26 cellular contexts compared by ENCODE assay signal in genomic region chrX:7062276-7062675, GRCh38.
DNase-seq lines count a peak whose midpoint lies in the region; ATAC-seq lines count a peak whose summit lies in the region.
"Had no signal": no experiment of that assay in that cellular context is flagged by ENCODE, and none has a peak within 500 bp of the region (broad histone marks: within the 10 kb centered on the region; RNA-seq: fewer than 3 reads in every experiment).

No MANE protein-coding gene starts in this region.

- H3K4me1 ChIP-seq in CD8-positive, alpha-beta memory T cell (ENCODE audit: insufficient read depth, low read length): peaks cover 6% of the 10 kb centered on the region
- H3K4me1 ChIP-seq: adrenal gland, SJCRH30, uterus had no signal

- no peaks in the 10 kb centered on the region for H3K9me3 ChIP-seq in CD8-positive, alpha-beta memory T cell (ENCODE audit: low read length)
- H3K9me3 ChIP-seq: adrenal gland, SJCRH30, uterus had no signal

- no peak overlapping the region for H3K4me3 Mint-ChIP-seq in naive thymus-derived CD8-positive, alpha-beta T cell
- H3K4me3 Mint-ChIP-seq in CD8-positive, alpha-beta memory T cell: no peak overlapping the region
- H3K4me3 Mint-ChIP-seq: activated CD4-positive, alpha-beta memory T cell treated with anti-CD3 and anti-CD28 coated beads for 36 hours; central memory CD8-positive, alpha-beta T cell; HFFc6; T-helper 1 cell treated with Interleukin-12 subunit alpha and Interleukin-12 subunit beta and Interleukin-4 antibody, amounts not matched to agents 30 μg/mL and 1 μg/mL, for 36 hours had no signal

- peak; percentile 25 for DNase-seq in EL
- DNase-seq in NCI-H226: peak; percentile 39
- DNase-seq in fibroblast of peridontal ligament (ENCODE audit: extremely low read depth): peak; percentile 1
- DNase-seq in naive thymus-derived CD8-positive, alpha-beta T cell: no peak
- no peak for DNase-seq in NCI-H1092 (lab: John Stamatoyannopoulos, UW)
- no peak for DNase-seq in retina
- no peak for DNase-seq in NCI-H2107 (lab: John Stamatoyannopoulos, UW)
- DNase-seq in CD8-positive, alpha-beta memory T cell: no peak
- DNase-seq: activated CD4-positive, alpha-beta memory T cell treated with anti-CD3 and anti-CD28 coated beads for 36 hours; activated gamma-delta T cell treated with Interleukin-2 at 50 U/mL for 16 hours; activated T-cell treated with anti-CD3 and anti-CD28 coated beads for 4 hours; adrenal gland; HFFc6; islet precursor cell; KBM-7; NCI-H2171 treated with DMSO at 0.1 percent for 48 hours; NCI-H748 treated with DMSO at 0.1 percent for 48 hours; OCI-M1; SJCRH30; small intestine; stimulated activated CD4-positive, alpha-beta T cell treated with anti-CD3 and anti-CD28 coated beads, Interleukin-4, amount 100 ng/mL, for 1 hour; uterus; WERI-Rb-1 had no signal

- H3K27me3 Mint-ChIP-seq in naive thymus-derived CD8-positive, alpha-beta T cell: no peaks in the 10 kb centered on the region
- no peaks in the 10 kb centered on the region for H3K27me3 Mint-ChIP-seq in CD8-positive, alpha-beta memory T cell
- H3K27me3 Mint-ChIP-seq: activated CD4-positive, alpha-beta memory T cell treated with anti-CD3 and anti-CD28 coated beads for 36 hours; central memory CD8-positive, alpha-beta T cell had no signal

- POLR2A ChIA-PET in naive thymus-derived CD8-positive, alpha-beta T cell (lab: Charles Lee): no interaction called here
- POLR2A ChIA-PET in CD8-positive, alpha-beta memory T cell (lab: Charles Lee): no interaction called here

- H3K27ac Mint-ChIP-seq in naive thymus-derived CD8-positive, alpha-beta T cell: peak overlapping the region in 6 of 10 donors; percentile 10 to 60 (median 50)
- peak overlapping the region in 3 of 8 donors; percentile 29 to 81 (median 64) for H3K27ac Mint-ChIP-seq in CD8-positive, alpha-beta memory T cell
- H3K27ac Mint-ChIP-seq: activated CD4-positive, alpha-beta memory T cell treated with anti-CD3 and anti-CD28 coated beads for 36 hours; HFFc6; T-helper 1 cell treated with Interleukin-12 subunit alpha and Interleukin-12 subunit beta and Interleukin-4 antibody, amounts not matched to agents 30 μg/mL and 1 μg/mL, for 36 hours had no signal

- no peak overlapping the region for H3K4me3 ChIP-seq in CD8-positive, alpha-beta memory T cell (ENCODE audit: low read length)
- H3K4me3 ChIP-seq: adrenal gland, hepatocyte, SJCRH30, uterus had no signal

- no peak for ATAC-seq in naive thymus-derived CD8-positive, alpha-beta T cell

- H3K9me3 Mint-ChIP-seq in naive thymus-derived CD8-positive, alpha-beta T cell: no peaks in the 10 kb centered on the region
- H3K9me3 Mint-ChIP-seq in CD8-positive, alpha-beta memory T cell: no peaks in the 10 kb centered on the region
- H3K9me3 Mint-ChIP-seq: activated CD4-positive, alpha-beta memory T cell treated with anti-CD3 and anti-CD28 coated beads for 36 hours; central memory CD8-positive, alpha-beta T cell; HFFc6; T-helper 1 cell treated with Interleukin-12 subunit alpha and Interleukin-12 subunit beta and Interleukin-4 antibody, amounts not matched to agents 30 μg/mL and 1 μg/mL, for 36 hours had no signal

- H3K36me3 ChIP-seq in CD8-positive, alpha-beta memory T cell (ENCODE audit: insufficient read depth, low read length): no peaks in the 10 kb centered on the region
- H3K36me3 ChIP-seq: adrenal gland, SJCRH30, uterus had no signal

- CTCF ChIA-PET in CD8-positive, alpha-beta memory T cell (lab: Charles Lee): no interaction called here

- no peak overlapping the region for H3K27ac ChIP-seq in CD8-positive, alpha-beta memory T cell (ENCODE audit: low read depth, low read length)
- H3K27ac ChIP-seq: adrenal gland, hepatocyte, SJCRH30, uterus, WERI-Rb-1 had no signal

- peaks cover 5 to 34% (median 25%) of the 10 kb centered on the region in 4 donors for H3K4me1 Mint-ChIP-seq in naive thymus-derived CD8-positive, alpha-beta T cell
- H3K4me1 Mint-ChIP-seq in CD8-positive, alpha-beta memory T cell: peaks cover 26 to 46% (median 28%) of the 10 kb centered on the region in 3 donors

- peaks cover 3 to 33% (median 4%) of the 10 kb centered on the region in 3 donors for H3K36me3 Mint-ChIP-seq in naive thymus-derived CD8-positive, alpha-beta T cell
- peaks cover 10 to 39% (median 30%) of the 10 kb centered on the region in 3 donors for H3K36me3 Mint-ChIP-seq in CD8-positive, alpha-beta memory T cell

- no peaks in the 10 kb centered on the region for H3K27me3 ChIP-seq in CD8-positive, alpha-beta memory T cell (ENCODE audit: insufficient read depth, low read length, poor library complexity, severe bottlenecking)
- H3K27me3 ChIP-seq: adrenal gland, hepatocyte, SJCRH30, uterus had no signal

Comparison
In these comparisons a context has a peak if more than half of its experiments do, and no peak if none do; other contexts are left out.
1. DNase-seq: peak in EL (single experiment), NCI-H226 (single experiment) and fibroblast of peridontal ligament (single experiment); none in naive thymus-derived CD8-positive, alpha-beta T cell (0 of 10), NCI-H1092 (single experiment), retina (single experiment), NCI-H2107 (single experiment) and CD8-positive, alpha-beta memory T cell (0 of 5).